ENCODE assay signal across 8 cellular contexts in the genomic region with DNA sequence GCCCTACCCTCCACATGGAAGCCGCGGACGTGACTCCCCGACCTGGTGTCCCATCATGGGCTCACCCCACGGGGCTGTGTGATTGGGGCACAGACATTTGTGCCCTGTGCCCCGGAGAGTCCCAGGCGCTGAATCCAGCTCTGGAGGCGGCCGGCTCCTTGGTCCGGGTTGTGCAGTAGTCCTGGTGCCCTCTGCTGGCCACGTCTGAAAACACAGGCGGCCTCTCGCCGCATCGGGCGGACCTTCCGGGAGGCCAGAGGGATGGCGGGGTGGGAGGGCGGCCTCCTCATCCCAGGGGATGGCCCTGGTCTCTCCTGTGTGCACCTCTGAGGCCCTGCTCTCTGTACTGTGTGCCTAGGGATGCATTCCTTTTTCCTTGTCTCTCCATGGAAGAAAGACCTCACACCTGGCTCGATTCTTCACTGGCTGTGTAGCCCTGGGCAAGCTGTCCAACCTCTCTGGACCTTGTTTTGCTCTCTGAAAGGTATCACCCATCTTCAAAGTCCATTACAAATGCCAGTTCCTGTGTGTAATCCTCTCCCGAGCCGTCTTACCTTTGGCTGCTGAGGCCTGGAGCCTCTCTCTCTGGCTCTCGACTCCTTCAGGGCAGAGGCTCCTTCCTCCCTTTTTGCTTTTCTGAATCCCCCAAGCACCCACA. TPM values are rescaled to one million over a fixed set of nuclear protein-coding genes. Genes with fewer than 3 reads are reported as not detected.
DNase-seq lines count a peak whose midpoint lies in the region; ATAC-seq and TF ChIP-seq lines count a peak whose summit lies in the region.

No MANE protein-coding gene starts in this region.

- H3K27me3 ChIP-seq in OCI-LY3 (ENCODE audit: low read depth, low read length): no peaks in the 10 kb centered on the region
- peaks cover 0 to 66% (median 57%) of the 10 kb centered on the region in 7 donors for H3K27me3 ChIP-seq in heart right ventricle

- H3K9ac ChIP-seq in OCI-LY3 (ENCODE audit: low read length): no peak overlapping the region

- H3K4me2 ChIP-seq in OCI-LY3 (ENCODE audit: low read length): peak overlapping the region; percentile 61

- POLR2A ChIA-PET in activated naive CD8-positive, alpha-beta T cell treated with anti-CD3 and anti-CD28 coated beads, Interleukin-2, amount 10 ng/mL, durations not matched to agents 7 days and 5 days (lab: Charles Lee): no interaction called here

- peak; percentile 81 for ATAC-seq in GM19438 (IDR thresholded peaks at IDR 0.05; ENCODE audit: low read depth, unreplicated experiment)
- peak; percentile 70 for ATAC-seq in HG03521 (IDR thresholded peaks at IDR 0.05; ENCODE audit: unreplicated experiment)
- ATAC-seq in activated naive CD8-positive, alpha-beta T cell treated with anti-CD3 and anti-CD28 coated beads, Interleukin-2, amount 10 ng/mL, durations not matched to agents 7 days and 5 days (ENCODE audit: low read depth): peak; percentile 60
- peak; percentile 56 to 92 (median 84) for ATAC-seq in heart right ventricle
- ATAC-seq in HG03469 (IDR thresholded peaks at IDR 0.05; ENCODE audit: unreplicated experiment): no peak

- H4K20me1 ChIP-seq in OCI-LY3 (ENCODE audit: insufficient read depth, low read length): no peaks in the 10 kb centered on the region

- peaks cover 8% of the 10 kb centered on the region for H3K27me3 Mint-ChIP-seq in activated naive CD8-positive, alpha-beta T cell treated with anti-CD3 and anti-CD28 coated beads, Interleukin-2, amount 10 ng/mL, durations not matched to agents 7 days and 5 days

- no peaks in the 10 kb centered on the region for H3K36me3 ChIP-seq in OCI-LY3 (replicated peaks; ENCODE audit: low read depth, low read length)
- H3K36me3 ChIP-seq in heart right ventricle: no peaks in the 10 kb centered on the region

- intact Hi-C loops in heart right ventricle (cut with DNase I): loop anchor here (1.0 to 10.0 kb wide), 11 partner anchors 53 to 196 kb away; no protein-coding TSS in a partner anchor

- 13 to 14% methylated on average over 23 of the region's 23 CpGs for WGBS in heart right ventricle, 2 donors

- no peaks in the 10 kb centered on the region for H3K9me3 Mint-ChIP-seq in activated naive CD8-positive, alpha-beta T cell treated with anti-CD3 and anti-CD28 coated beads, Interleukin-2, amount 10 ng/mL, durations not matched to agents 7 days and 5 days

- H3K4me3 Mint-ChIP-seq in activated naive CD8-positive, alpha-beta T cell treated with anti-CD3 and anti-CD28 coated beads, Interleukin-2, amount 10 ng/mL, durations not matched to agents 7 days and 5 days: no peak overlapping the region

- H3K9me3 ChIP-seq in OCI-LY3 (ENCODE audit: insufficient read depth, low read length) (no peaks in the 10 kb centered on the region), heart right ventricle (no peaks in the 10 kb centered on the region)

- no peaks in the 10 kb centered on the region for H3K36me3 Mint-ChIP-seq in activated naive CD8-positive, alpha-beta T cell treated with anti-CD3 and anti-CD28 coated beads, Interleukin-2, amount 10 ng/mL, durations not matched to agents 7 days and 5 days

- H3K79me2 ChIP-seq in OCI-LY3 (ENCODE audit: low read length): no peaks in the 10 kb centered on the region

- 0 out of 2 replicates have a peak overlapping the region, but pooled peaks have one; percentile 51 for H2AFZ ChIP-seq in OCI-LY3 (ENCODE audit: low read depth, low read length)

- H3K4me1 ChIP-seq in OCI-LY3 (ENCODE audit: low read length) (peaks cover 49% of the 10 kb centered on the region), heart right ventricle (peaks cover 0 to 12% (median 0%) of the 10 kb centered on the region in 9 donors)

- H3K27ac ChIP-seq in OCI-LY3 (ENCODE audit: low read length) (no peak overlapping the region), heart right ventricle (no peak overlapping the region)

- H3K27ac Mint-ChIP-seq in activated naive CD8-positive, alpha-beta T cell treated with anti-CD3 and anti-CD28 coated beads, Interleukin-2, amount 10 ng/mL, durations not matched to agents 7 days and 5 days: no peak overlapping the region

- H3K4me3 ChIP-seq in OCI-LY3 (ENCODE audit: low read length) (0 out of 2 replicates have a peak overlapping the region, but pooled peaks have one; percentile 18), heart right ventricle (no peak overlapping the region)

- H3K4me1 Mint-ChIP-seq in activated naive CD8-positive, alpha-beta T cell treated with anti-CD3 and anti-CD28 coated beads, Interleukin-2, amount 10 ng/mL, durations not matched to agents 7 days and 5 days: no peaks in the 10 kb centered on the region

- DNase-seq in DMS114 treated with DMSO at 0.1 percent for 48 hours (lab: John Stamatoyannopoulos, UW; ENCODE audit: unreplicated experiment): peak; percentile 41
- DNase-seq in activated naive CD8-positive, alpha-beta T cell treated with anti-CD3 and anti-CD28 coated beads, Interleukin-2, amount 10 ng/mL, durations not matched to agents 7 days and 5 days: peak; percentile 67
- peak; percentile 72 to 80 for DNase-seq in heart right ventricle
- peak; percentile 20 for DNase-seq in renal cortical epithelial cell (ENCODE audit: low read depth)

- peak; percentile 82 for TF ChIP-seq CTCF in OCI-LY3 (IDR thresholded peaks at IDR 0.05; ENCODE audit: low read depth, low read length)
- TF ChIP-seq CTCF in heart right ventricle (IDR thresholded peaks at IDR 0.05): peak; percentile 76 to 93 (median 86)

RNA-seq across cellular contexts. Expression of a gene that starts 27.6 kb away (rescaled TPM):
- not detected for total RNA-seq in activated naive CD8-positive, alpha-beta T cell treated with anti-CD3 and anti-CD28 coated beads, Interleukin-2, amount 10 ng/mL, durations not matched to agents 7 days and 5 days
- total RNA-seq in heart right ventricle (1 to 10 TPM in 1 of 10 donors, under 1 TPM in 8, not detected in 1; 0.08 to 1.2 (median 0.32) TPM), renal cortical epithelial cell (not detected in 2 replicates)
- polyA plus RNA-seq in heart right ventricle: under 1 TPM; 0.07 TPM

Comparison
In these comparisons a context has a peak if more than half of its experiments do, and no peak if none do; other contexts are left out.
1. DNase-seq: peak in every context shown above with its lines; median percentile 76 in heart right ventricle; 67 in activated naive CD8-positive, alpha-beta T cell treated with anti-CD3 and anti-CD28 coated beads, Interleukin-2, amount 10 ng/mL, durations not matched to agents 7 days and 5 days; 41 in DMS114 treated with DMSO at 0.1 percent for 48 hours; 20 in renal cortical epithelial cell.